Comparison of ENCODE assay signal across 1 cellular context in the genomic region with DNA sequence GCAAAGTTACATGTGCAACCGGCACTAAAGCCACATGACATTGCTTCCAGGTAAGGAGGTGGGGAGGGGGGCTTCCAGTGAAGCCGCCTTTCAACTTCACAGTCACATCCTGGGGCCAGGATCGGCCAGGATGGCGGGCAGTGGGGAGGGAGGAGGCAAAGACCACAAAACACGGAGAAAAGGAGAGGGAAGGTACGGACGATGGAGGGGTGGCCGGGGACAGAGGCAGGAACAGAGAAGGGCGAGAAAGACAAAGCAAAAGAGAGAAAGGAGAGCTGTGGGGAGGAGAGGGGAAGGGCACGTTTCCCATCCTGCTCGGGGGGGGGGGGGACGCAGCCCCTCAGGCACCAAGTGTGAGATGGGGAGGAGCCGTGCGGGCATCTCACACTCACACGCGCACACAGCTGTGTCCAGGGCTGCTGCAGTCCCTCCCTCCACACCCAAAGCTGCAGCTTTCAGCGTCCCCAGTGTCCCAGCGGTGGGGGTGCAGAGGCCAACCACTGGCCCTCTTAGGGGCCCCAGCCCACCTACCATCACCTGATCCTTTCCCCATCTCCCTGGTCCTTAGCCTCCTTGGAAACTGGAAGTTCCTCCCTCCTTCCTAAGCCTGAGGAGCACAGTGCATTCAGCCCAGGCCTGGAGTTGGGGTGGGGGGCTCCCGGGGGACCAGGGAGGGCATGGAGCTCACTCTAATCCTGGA.
TF ChIP-seq lines count a peak whose summit lies in the region.

No MANE protein-coding gene starts in this region.

TF ChIP-seq in A549, 52 proteins besides CTCF, POLR2A, EP300 and RAD21:
- TF ChIP-seq, protein P1, sequence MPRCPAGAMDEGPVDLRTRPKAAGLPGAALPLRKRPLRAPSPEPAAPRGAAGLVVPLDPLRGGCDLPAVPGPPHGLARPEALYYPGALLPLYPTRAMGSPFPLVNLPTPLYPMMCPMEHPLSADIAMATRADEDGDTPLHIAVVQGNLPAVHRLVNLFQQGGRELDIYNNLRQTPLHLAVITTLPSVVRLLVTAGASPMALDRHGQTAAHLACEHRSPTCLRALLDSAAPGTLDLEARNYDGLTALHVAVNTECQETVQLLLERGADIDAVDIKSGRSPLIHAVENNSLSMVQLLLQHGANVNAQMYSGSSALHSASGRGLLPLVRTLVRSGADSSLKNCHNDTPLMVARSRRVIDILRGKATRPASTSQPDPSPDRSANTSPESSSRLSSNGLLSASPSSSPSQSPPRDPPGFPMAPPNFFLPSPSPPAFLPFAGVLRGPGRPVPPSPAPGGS (IDR thresholded peaks at IDR 0.05): no peak
- TF ChIP-seq, protein P2, sequence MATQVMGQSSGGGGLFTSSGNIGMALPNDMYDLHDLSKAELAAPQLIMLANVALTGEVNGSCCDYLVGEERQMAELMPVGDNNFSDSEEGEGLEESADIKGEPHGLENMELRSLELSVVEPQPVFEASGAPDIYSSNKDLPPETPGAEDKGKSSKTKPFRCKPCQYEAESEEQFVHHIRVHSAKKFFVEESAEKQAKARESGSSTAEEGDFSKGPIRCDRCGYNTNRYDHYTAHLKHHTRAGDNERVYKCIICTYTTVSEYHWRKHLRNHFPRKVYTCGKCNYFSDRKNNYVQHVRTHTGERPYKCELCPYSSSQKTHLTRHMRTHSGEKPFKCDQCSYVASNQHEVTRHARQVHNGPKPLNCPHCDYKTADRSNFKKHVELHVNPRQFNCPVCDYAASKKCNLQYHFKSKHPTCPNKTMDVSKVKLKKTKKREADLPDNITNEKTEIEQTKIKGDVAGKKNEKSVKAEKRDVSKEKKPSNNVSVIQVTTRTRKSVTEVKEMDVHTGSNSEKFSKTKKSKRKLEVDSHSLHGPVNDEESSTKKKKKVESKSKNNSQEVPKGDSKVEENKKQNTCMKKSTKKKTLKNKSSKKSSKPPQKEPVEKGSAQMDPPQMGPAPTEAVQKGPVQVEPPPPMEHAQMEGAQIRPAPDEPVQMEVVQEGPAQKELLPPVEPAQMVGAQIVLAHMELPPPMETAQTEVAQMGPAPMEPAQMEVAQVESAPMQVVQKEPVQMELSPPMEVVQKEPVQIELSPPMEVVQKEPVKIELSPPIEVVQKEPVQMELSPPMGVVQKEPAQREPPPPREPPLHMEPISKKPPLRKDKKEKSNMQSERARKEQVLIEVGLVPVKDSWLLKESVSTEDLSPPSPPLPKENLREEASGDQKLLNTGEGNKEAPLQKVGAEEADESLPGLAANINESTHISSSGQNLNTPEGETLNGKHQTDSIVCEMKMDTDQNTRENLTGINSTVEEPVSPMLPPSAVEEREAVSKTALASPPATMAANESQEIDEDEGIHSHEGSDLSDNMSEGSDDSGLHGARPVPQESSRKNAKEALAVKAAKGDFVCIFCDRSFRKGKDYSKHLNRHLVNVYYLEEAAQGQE (IDR thresholded peaks at IDR 0.05): no peak
- no peak for TF ChIP-seq EHMT2 (IDR thresholded peaks at IDR 0.05; ENCODE audit: low read depth)
- TF ChIP-seq CHD2 (IDR thresholded peaks at IDR 0.05; ENCODE audit: low read length, partially characterized antibody): no peak
